9 cellular contexts compared by ENCODE assay signal in genomic region chr3:186790261-186790981, GRCh38. TPM values are rescaled to one million over a fixed set of nuclear protein-coding genes. Genes with fewer than 3 reads are reported as not detected.
DNase-seq lines count a peak whose midpoint lies in the region; ATAC-seq, FAIRE-seq and TF ChIP-seq lines count a peak whose summit lies in the region.
"Had no signal": no experiment of that assay in that cellular context is flagged by ENCODE, and none has a peak within 500 bp of the region (broad histone marks: within the 10 kb centered on the region; RNA-seq: fewer than 3 reads in every experiment).

No MANE protein-coding gene starts in this region.

- H3K9me3 ChIP-seq in adipocyte (ENCODE audit: control insufficient read depth, low read length) (no peaks in the 10 kb centered on the region), small intestine (ENCODE audit: control insufficient read depth, low read depth) (no peaks in the 10 kb centered on the region)

- TF ChIP-seq CTCF in NB4 (IDR thresholded peaks at IDR 0.05; ENCODE audit: low read depth, low read length): no peak

- H3K27me3 Mint-ChIP-seq in naive thymus-derived CD8-positive, alpha-beta T cell: no peaks in the 10 kb centered on the region

- peak overlapping the region in 9 of 10 donors; percentile 2 to 73 (median 29) for H3K27ac Mint-ChIP-seq in naive thymus-derived CD8-positive, alpha-beta T cell

- H3K27me3 ChIP-seq in adipocyte (replicated peaks; ENCODE audit: control insufficient read depth, insufficient read depth, low read length) (no peaks in the 10 kb centered on the region), H7 (ENCODE audit: control insufficient read depth, insufficient read depth, low read length) (no peaks in the 10 kb centered on the region), small intestine (ENCODE audit: control insufficient read depth in 2 of 2, insufficient read depth in 2 of 2, low read length in 2 of 2) (no peaks in the 10 kb centered on the region)

- peak; percentile 9 to 16 for ATAC-seq in naive thymus-derived CD8-positive, alpha-beta T cell
- no peak for ATAC-seq in HG02970 (IDR thresholded peaks at IDR 0.05; ENCODE audit: low FRiP score, unreplicated experiment)

- peak; percentile 26 for DNase-seq in NCI-H1092 treated with DMSO at 0.1 percent for 48 hours (lab: John Stamatoyannopoulos, UW)
- DNase-seq in NCI-H1092 (lab: John Stamatoyannopoulos, UW): no peak
- peak; percentile 64 for DNase-seq in NB4 (ENCODE audit: low read depth)
- peak; percentile 42 for DNase-seq in adipocyte (ENCODE audit: low read depth)
- DNase-seq in naive thymus-derived CD8-positive, alpha-beta T cell: no peak
- DNase-seq in H7: no peak
- DNase-seq in small intestine: no peak

- H3K9ac ChIP-seq in adipocyte (ENCODE audit: low read length): no peak overlapping the region

- no peak overlapping the region for H3K4me3 ChIP-seq in NB4 (ENCODE audit: low read depth, low read length)
- no peak overlapping the region for H3K4me3 ChIP-seq in adipocyte (ENCODE audit: low read length)
- H3K4me3 ChIP-seq in H7 (ENCODE audit: insufficient read depth, low read depth, low read length): no peak overlapping the region
- H3K4me3 ChIP-seq in small intestine (ENCODE audit: low read depth in 1 of 2, low read length in 2 of 2): no peak overlapping the region

- no peak for FAIRE-seq in small intestine (lab: Jason Lieb, UNC)

- H3K9me3 Mint-ChIP-seq in naive thymus-derived CD8-positive, alpha-beta T cell: no peaks in the 10 kb centered on the region

- H3K4me1 ChIP-seq in adipocyte (ENCODE audit: control insufficient read depth, insufficient read depth, low read length) (peaks cover 34% of the 10 kb centered on the region), small intestine (ENCODE audit: control insufficient read depth in 2 of 2, insufficient read depth in 1 of 2, low read depth in 1 of 2, low read length in 1 of 2) (peaks cover 0 to 7% of the 10 kb centered on the region in 2 donors)

- peaks cover 59% of the 10 kb centered on the region for H3K36me3 ChIP-seq in adipocyte (ENCODE audit: control insufficient read depth, insufficient read depth, low read length, severe bottlenecking)
- H3K36me3 ChIP-seq in H7 (replicated peaks; ENCODE audit: control insufficient read depth, insufficient read depth, low read length): peaks cover 50% of the 10 kb centered on the region
- H3K36me3 ChIP-seq in small intestine (ENCODE audit: control insufficient read depth in 2 of 2, insufficient read depth in 2 of 2, low read length in 2 of 2): peaks cover 27 to 30% of the 10 kb centered on the region in 2 donors

- POLR2A ChIA-PET in naive thymus-derived CD8-positive, alpha-beta T cell (lab: Charles Lee): interaction anchor here (1.3 kb wide), 1 partner anchor 18 kb away, joined by 3 read pairs; no protein-coding TSS in a partner anchor

- H3K27ac ChIP-seq in small intestine (ENCODE audit: low read depth in 1 of 2, low read length in 1 of 2): peak overlapping the region in 1 of 2 donors; percentile 54

- H3K36me3 Mint-ChIP-seq in naive thymus-derived CD8-positive, alpha-beta T cell: peaks cover 22 to 92% (median 41%) of the 10 kb centered on the region in 3 donors

- peaks cover 23 to 46% (median 41%) of the 10 kb centered on the region in 4 donors for H3K4me1 Mint-ChIP-seq in naive thymus-derived CD8-positive, alpha-beta T cell

- peak; percentile 27 for TF ChIP-seq POLR2A in NB4 (IDR thresholded peaks at IDR 0.05; ENCODE audit: extremely low read depth, insufficient read length)

- WGBS in small intestine, 3 donors: 64 to 72% (median 68%) methylated on average over 8 of the region's 8 CpGs

- H3K4me3 Mint-ChIP-seq in naive thymus-derived CD8-positive, alpha-beta T cell: no peak overlapping the region

RNA-seq across cellular contexts. Expression of gene EIF4A2, which starts 7.0 kb away (rescaled TPM):
- total RNA-seq in naive thymus-derived CD8-positive, alpha-beta T cell: 100 to 1,000 TPM; 671 to 687 TPM
- 100 to 1,000 TPM; 221 to 293 (median 226) TPM for polyA plus RNA-seq in naive thymus-derived CD8-positive, alpha-beta T cell
- 523 and 819 TPM in 2 replicates for total RNA-seq in H7 (2014; rRNA removed; shearing (Covaris generic))
- polyA plus RNA-seq in small intestine: 100 to 1,000 TPM; 288 to 461 (median 331) TPM

RNA-seq across cellular contexts. Expression of gene RFC4, which starts 15.9 kb away (rescaled TPM):
- total RNA-seq in naive thymus-derived CD8-positive, alpha-beta T cell: 10 to 100 TPM; 19.3 to 25.3 TPM
- 10 to 100 TPM; 19.2 to 22.8 (median 21.4) TPM for polyA plus RNA-seq in naive thymus-derived CD8-positive, alpha-beta T cell
- 105 and 131 TPM in 2 replicates for total RNA-seq in H7 (2014; rRNA removed; shearing (Covaris generic))
- 10 to 100 TPM in 1 of 3 donors, 1 to 10 TPM in 2; 9.2 to 31.8 (median 9.2) TPM for polyA plus RNA-seq in small intestine

RNA-seq across cellular contexts. Expression of gene ADIPOQ, which starts 52.1 kb away (rescaled TPM):
- total RNA-seq in naive thymus-derived CD8-positive, alpha-beta T cell: not detected
- not detected for polyA plus RNA-seq in naive thymus-derived CD8-positive, alpha-beta T cell
- not detected in 2 replicates for total RNA-seq in H7 (2014; rRNA removed; shearing (Covaris generic))
- 10 to 100 TPM in 1 of 3 donors, under 1 TPM in 2; 0.22 to 34.5 (median 0.54) TPM for polyA plus RNA-seq in small intestine
- polyA plus RNA-seq: AG04450 had no signal

Comparison
In these comparisons a context has a peak if more than half of its experiments do, and no peak if none do; other contexts are left out.
1. DNase-seq: peak in NCI-H1092 treated with DMSO at 0.1 percent for 48 hours (single experiment), NB4 (single experiment) and adipocyte (single experiment); none in NCI-H1092 (single experiment), naive thymus-derived CD8-positive, alpha-beta T cell (0 of 10), H7 (single experiment) and small intestine (single experiment).